Comparison of ENCODE assay signal across 29 cellular contexts in the genomic region with DNA sequence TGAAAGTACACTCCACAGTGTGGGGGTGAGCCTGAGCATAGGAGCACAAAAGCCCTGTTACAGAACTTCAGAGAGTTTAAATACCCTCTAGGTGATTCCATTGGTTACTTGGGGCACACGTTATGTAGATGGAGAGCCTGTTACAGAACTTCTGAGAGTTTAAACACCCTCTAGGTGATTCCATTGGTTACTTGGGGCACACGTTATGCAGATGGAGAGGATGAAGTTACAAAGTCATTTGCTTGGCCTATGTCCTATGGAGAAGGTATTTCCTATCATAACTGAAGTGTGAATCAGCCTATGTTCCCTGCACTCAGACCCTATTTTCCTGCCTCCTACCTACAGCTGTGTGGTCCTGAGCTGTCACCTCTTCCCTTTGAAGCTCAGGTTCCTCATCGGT. TPM values are rescaled to one million over a fixed set of nuclear protein-coding genes. Genes with fewer than 3 reads are reported as not detected.
DNase-seq lines count a peak whose midpoint lies in the region; ATAC-seq and TF ChIP-seq lines count a peak whose summit lies in the region.
"Had no signal": no experiment of that assay in that cellular context is flagged by ENCODE, and none has a peak within 500 bp of the region (broad histone marks: within the 10 kb centered on the region; RNA-seq: fewer than 3 reads in every experiment).

No MANE protein-coding gene starts in this region.

- peak overlapping the region; percentile 74 for H3K27ac ChIP-seq in RWPE2 (ENCODE audit: poor library complexity, severe bottlenecking)
- H3K27ac ChIP-seq: left lung, right atrium auricular region, testis, VCaP had no signal

- H3K9me3 ChIP-seq in RWPE2 (ENCODE audit: severe bottlenecking) = no peaks in the 10 kb centered on the region
- H3K9me3 ChIP-seq: left lung, right atrium auricular region, testis had no signal

- H3K9me3 Mint-ChIP-seq in IgD-negative memory B cell = peaks cover 0 to 3% (median 0%) of the 10 kb centered on the region in 3 donors
- no peaks in the 10 kb centered on the region for H3K9me3 Mint-ChIP-seq in neural crest cell
- H3K9me3 Mint-ChIP-seq in naive thymus-derived CD8-positive, alpha-beta T cell = no peaks in the 10 kb centered on the region
- H3K9me3 Mint-ChIP-seq: effector memory CD8-positive, alpha-beta T cell had no signal

- DNase-seq in EH (ENCODE audit: low read depth) (peak; percentile 34), RWPE2 (ENCODE audit: low spot score) (no peak), neural crest cell (ENCODE audit: low read depth, low spot score) (no peak), NCI-H1930 (lab: John Stamatoyannopoulos, UW) (no peak)
- DNase-seq in naive thymus-derived CD8-positive, alpha-beta T cell = no peak
- DNase-seq: activated CD4-positive, alpha-beta T cell treated with anti-CD3 and anti-CD28 coated beads for 36 hours; activated effector memory CD4-positive, alpha-beta T cell treated with Interleukin-2 at 50 U/mL for 16 hours; activated naive CD8-positive, alpha-beta T cell treated with anti-CD3 and anti-CD28 coated beads, Interleukin-2, amount 10 ng/mL, durations not matched to agents 7 days and 5 days; activated T-cell treated with anti-CD3 and anti-CD28 coated beads, Interleukin-2, amount 50 U/mL, for 1 hour; effector memory CD8-positive, alpha-beta T cell; IMR-90; left lung; mesendoderm; MM.1S; NCI-H2081; NCI-H526 treated with DMSO at 0.1 percent for 48 hours; SIG-M5; stimulated activated naive CD4-positive, alpha-beta T cell treated with Interleukin-2 at 50 U/mL for 16 hours; T1000; testis had no signal

- POLR2A ChIA-PET in naive thymus-derived CD8-positive, alpha-beta T cell (lab: Charles Lee) = interaction anchor here (11.3 kb wide), 1 partner anchor 18 kb away, joined by 461 read pairs; a partner anchor contains a TSS

- H3K27ac Mint-ChIP-seq in IgD-negative memory B cell (peak overlapping the region in 2 of 3 donors; percentile 16 to 82), neural crest cell (ENCODE audit: unreplicated experiment) (no peak overlapping the region)
- H3K27ac Mint-ChIP-seq in naive thymus-derived CD8-positive, alpha-beta T cell = peak overlapping the region in 2 of 10 donors; percentile 47 to 56
- H3K27ac Mint-ChIP-seq: activated CD4-positive, alpha-beta T cell treated with anti-CD3 and anti-CD28 coated beads for 36 hours; activated naive CD8-positive, alpha-beta T cell treated with anti-CD3 and anti-CD28 coated beads, Interleukin-2, amount 10 ng/mL, durations not matched to agents 7 days and 5 days; effector memory CD8-positive, alpha-beta T cell had no signal

- ATAC-seq in RWPE2 (ENCODE audit: low read depth) (no peak), GM18909 (IDR thresholded peaks at IDR 0.05; ENCODE audit: poor library complexity, unreplicated experiment) (no peak), HG03108 (IDR thresholded peaks at IDR 0.05; ENCODE audit: unreplicated experiment) (no peak)
- ATAC-seq in naive thymus-derived CD8-positive, alpha-beta T cell = no peak
- ATAC-seq: activated CD4-positive, alpha-beta T cell treated with anti-CD3 and anti-CD28 coated beads for 36 hours; effector memory CD8-positive, alpha-beta T cell; left lung; Panc1 had no signal

- H3K36me3 Mint-ChIP-seq in IgD-negative memory B cell = peaks cover 11% of the 10 kb centered on the region
- H3K36me3 Mint-ChIP-seq in neural crest cell (ENCODE audit: low read depth) = peaks cover 5% of the 10 kb centered on the region
- peaks cover 4 to 23% (median 6%) of the 10 kb centered on the region in 3 donors for H3K36me3 Mint-ChIP-seq in naive thymus-derived CD8-positive, alpha-beta T cell

- peak overlapping the region in 1 of 4 donors; percentile 55 for H3K4me3 Mint-ChIP-seq in IgD-negative memory B cell
- peak overlapping the region; percentile 69 for H3K4me3 Mint-ChIP-seq in neural crest cell
- H3K4me3 Mint-ChIP-seq in naive thymus-derived CD8-positive, alpha-beta T cell = no peak overlapping the region
- H3K4me3 Mint-ChIP-seq: activated CD4-positive, alpha-beta T cell treated with anti-CD3 and anti-CD28 coated beads for 36 hours; activated naive CD8-positive, alpha-beta T cell treated with anti-CD3 and anti-CD28 coated beads, Interleukin-2, amount 10 ng/mL, durations not matched to agents 7 days and 5 days; effector memory CD8-positive, alpha-beta T cell had no signal

- H3K4me1 Mint-ChIP-seq in IgD-negative memory B cell = peaks cover 27 to 45% (median 36%) of the 10 kb centered on the region in 3 donors
- H3K4me1 Mint-ChIP-seq in neural crest cell = peaks cover 44% of the 10 kb centered on the region
- H3K4me1 Mint-ChIP-seq in naive thymus-derived CD8-positive, alpha-beta T cell = peaks cover 30 to 69% (median 66%) of the 10 kb centered on the region in 4 donors

- H3K36me3 ChIP-seq in RWPE2 (ENCODE audit: low read depth) = peaks cover 14% of the 10 kb centered on the region

- no peak overlapping the region for H3K4me3 ChIP-seq in RWPE2 (ENCODE audit: severe bottlenecking)
- H3K4me3 ChIP-seq: left lung, right atrium auricular region, smooth muscle cell, testis had no signal

- no peaks in the 10 kb centered on the region for H3K27me3 ChIP-seq in RWPE2 (ENCODE audit: insufficient read depth, poor library complexity, severe bottlenecking)
- H3K27me3 ChIP-seq: left lung, right atrium auricular region, testis had no signal

- H3K4me1 ChIP-seq in RWPE2 (ENCODE audit: insufficient read depth, poor library complexity, severe bottlenecking) = peaks cover 35% of the 10 kb centered on the region

- H3K27me3 Mint-ChIP-seq in IgD-negative memory B cell (no peaks in the 10 kb centered on the region), neural crest cell (ENCODE audit: low read depth) (no peaks in the 10 kb centered on the region)
- no peaks in the 10 kb centered on the region for H3K27me3 Mint-ChIP-seq in naive thymus-derived CD8-positive, alpha-beta T cell
- H3K27me3 Mint-ChIP-seq: activated CD4-positive, alpha-beta T cell treated with anti-CD3 and anti-CD28 coated beads for 36 hours; activated naive CD8-positive, alpha-beta T cell treated with anti-CD3 and anti-CD28 coated beads, Interleukin-2, amount 10 ng/mL, durations not matched to agents 7 days and 5 days; effector memory CD8-positive, alpha-beta T cell had no signal

- TF ChIP-seq CTCF in RWPE2 (IDR thresholded peaks at IDR 0.05; ENCODE audit: poor library complexity, severe bottlenecking) (no peak), neural crest cell (conservative IDR thresholded peaks at IDR 0.05) (no peak)

RNA-seq across cellular contexts. Expression of a gene that starts 3.8 kb away (rescaled TPM):
- 18.2 TPM for polyA plus RNA-seq in IgD-negative memory B cell
- 57.7 and 62.7 TPM in 2 replicates for total RNA-seq in neural crest cell
- total RNA-seq in naive thymus-derived CD8-positive, alpha-beta T cell = 10 to 100 TPM; 91.1 to 93.2 TPM
- polyA plus RNA-seq in naive thymus-derived CD8-positive, alpha-beta T cell = 10 to 100 TPM in 1 of 3 donors, 1 to 10 TPM in 2; 6.7 to 21.4 (median 9.8) TPM

RNA-seq across cellular contexts. Expression of a gene that starts 14.5 kb away (rescaled TPM):
- polyA plus RNA-seq in IgD-negative memory B cell = 22.6 TPM
- 36.1 and 37.1 TPM in 2 replicates for total RNA-seq in neural crest cell
- 100 to 1,000 TPM; 121 to 123 TPM for total RNA-seq in naive thymus-derived CD8-positive, alpha-beta T cell
- polyA plus RNA-seq in naive thymus-derived CD8-positive, alpha-beta T cell = 10 to 100 TPM; 17.8 to 67.0 (median 39.8) TPM

RNA-seq across cellular contexts. Expression of a gene that starts 22.6 kb away (rescaled TPM):
- polyA plus RNA-seq in IgD-negative memory B cell = 23.4 TPM
- total RNA-seq in neural crest cell = 5.0 and 6.1 TPM in 2 replicates
- 10 to 100 TPM; 23.2 to 24.0 TPM for total RNA-seq in naive thymus-derived CD8-positive, alpha-beta T cell
- polyA plus RNA-seq in naive thymus-derived CD8-positive, alpha-beta T cell = 10 to 100 TPM; 18.8 to 23.9 (median 22.9) TPM

RNA-seq across cellular contexts. Expression of a gene that starts 25.0 kb away (rescaled TPM):
- 18.4 TPM for polyA plus RNA-seq in IgD-negative memory B cell
- total RNA-seq in neural crest cell = 13.0 and 15.9 TPM in 2 replicates
- total RNA-seq in naive thymus-derived CD8-positive, alpha-beta T cell = 10 to 100 TPM; 69.1 to 69.7 TPM
- polyA plus RNA-seq in naive thymus-derived CD8-positive, alpha-beta T cell = 10 to 100 TPM in 2 of 3 donors, 1 to 10 TPM in 1; 9.1 to 16.8 (median 10.3) TPM

RNA-seq across cellular contexts. Expression of a gene that starts 42.5 kb away (rescaled TPM):
- not detected for polyA plus RNA-seq in IgD-negative memory B cell
- 1.7 and 2.0 TPM in 2 replicates for total RNA-seq in neural crest cell
- 1 to 10 TPM; 8.9 to 9.8 TPM for total RNA-seq in naive thymus-derived CD8-positive, alpha-beta T cell
- polyA plus RNA-seq in naive thymus-derived CD8-positive, alpha-beta T cell = 1 to 10 TPM; 1.3 to 1.7 (median 1.6) TPM
- total RNA-seq: epithelial cell of proximal tubule, G401, IMR-90 had no signal
